8 cellular contexts compared by ENCODE assay signal in genomic region chr16:49921791-49922456, GRCh38.
DNase-seq lines count a peak whose midpoint lies in the region; FAIRE-seq and TF ChIP-seq lines count a peak whose summit lies in the region.

No MANE protein-coding gene starts in this region.

- DNase-seq in A172 (ENCODE audit: low spot score) (peak; percentile 35), GM12892 (ENCODE audit: insufficient read length) (peak; percentile 56), NCI-H446 (lab: John Stamatoyannopoulos, UW) (peak; percentile 58 to 67), activated T-cell treated with anti-CD3 and anti-CD28 coated beads for 4 hours (peak; percentile 25), fibroblast of villous mesenchyme (ENCODE audit: low read depth) (peak; percentile 17), nucleus accumbens (lab: John Stamatoyannopoulos, UW) (peak in 32 of 56 donors; percentile 1 to 68 (median 13)), urothelium cell line (ENCODE audit: low spot score) (peak; percentile 64), DMS153 (lab: John Stamatoyannopoulos, UW) (no peak)

- TF ChIP-seq POLR2A in GM12892 (IDR thresholded peaks at IDR 0.05; ENCODE audit: low read depth, low read length): no peak

- TF ChIP-seq CTCF in fibroblast of villous mesenchyme (IDR thresholded peaks at IDR 0.05; ENCODE audit: insufficient read depth, low read depth, low read length): peak; percentile 45

- H3K4me3 ChIP-seq in fibroblast of villous mesenchyme (ENCODE audit: low read depth, low read length): no peak overlapping the region

- FAIRE-seq in GM12892 (lab: Jason Lieb, UNC): peak; percentile 48
- FAIRE-seq in urothelium cell line (lab: Jason Lieb, UNC): no peak
